ENCODE assay signal across 15 cellular contexts in genomic region chr20:49799698-49800097, GRCh38. TPM values are rescaled to one million over a fixed set of nuclear protein-coding genes. Genes with fewer than 3 reads are reported as not detected.
A peak's percentile ranks its signal among the peaks of the same experiment; 100 is the strongest.
DNase-seq lines count a peak whose midpoint lies in the region; ATAC-seq, FAIRE-seq and TF ChIP-seq lines count a peak whose summit lies in the region.
"Had no signal": no experiment of that assay in that cellular context is flagged by ENCODE, and none has a peak within 500 bp of the region (broad histone marks: within the 10 kb centered on the region; RNA-seq: fewer than 3 reads in every experiment).

No MANE protein-coding gene starts in this region.

- no peaks in the 10 kb centered on the region for H3K27me3 ChIP-seq in HepG2 (ENCODE audit: control insufficient read depth in 1 of 2, insufficient read depth in 2 of 2, low read length in 2 of 2)
- H3K27me3 ChIP-seq in right lobe of liver, result no peaks in the 10 kb centered on the region
- H3K27me3 ChIP-seq in K562 (ENCODE audit: control insufficient read depth in 2 of 2, insufficient read depth in 2 of 2, low read length in 2 of 2), result no peaks in the 10 kb centered on the region
- no peaks in the 10 kb centered on the region for H3K27me3 ChIP-seq in spleen (replicated peaks in 1 of 7)
- H3K27me3 ChIP-seq in suprapubic skin, result no peaks in the 10 kb centered on the region

- peak overlapping the region; percentile 9; the same call in 1 of the 2 replicates for H3K9ac ChIP-seq in HepG2 (ENCODE audit: insufficient read depth, low read depth, low read length)
- H3K9ac ChIP-seq in K562 (ENCODE audit: insufficient read depth in 1 of 2, low read depth in 2 of 2, low read length in 2 of 2), result no peak overlapping the region
- H3K9ac ChIP-seq: GM23248 had no signal

- no peak overlapping the region for H3K27ac ChIP-seq in HepG2 (ENCODE audit: extremely low read length, insufficient read depth, low read length)
- H3K27ac ChIP-seq in right lobe of liver, result no peak overlapping the region
- no peak overlapping the region for H3K27ac ChIP-seq in K562 (ENCODE audit: extremely low read depth, low read depth, low read length)
- H3K27ac ChIP-seq in spleen, result peak overlapping the region in 5 of 8 donors; percentile 29 to 79 (median 54)
- no peak overlapping the region for H3K27ac ChIP-seq in suprapubic skin
- H3K27ac ChIP-seq: GM23248 had no signal

- H4K20me1 ChIP-seq in HepG2 (ENCODE audit: insufficient read depth, low read length) (no peaks in the 10 kb centered on the region), K562 (replicated peaks; ENCODE audit: control insufficient read depth, insufficient read depth, low read length) (no peaks in the 10 kb centered on the region)

- no peak for TF ChIP-seq RAD21 in HepG2 (CRISPR knock-in tag; IDR thresholded peaks at IDR 0.05)
- TF ChIP-seq RAD21 in K562 (CRISPR knock-in tag; conservative IDR thresholded peaks at IDR 0.05 in 1 of 2, IDR thresholded peaks at IDR 0.05 in 1 of 2), result no peak

- TF ChIP-seq POLR2A in HepG2 (IDR thresholded peaks at IDR 0.05; ENCODE audit: insufficient read depth in 1 of 2, low read depth in 2 of 2, low read length in 2 of 2) (no peak), right lobe of liver (IDR thresholded peaks at IDR 0.05) (no peak), K562 (conservative IDR thresholded peaks at IDR 0.05) (no peak), spleen (IDR thresholded peaks at IDR 0.05) (no peak), suprapubic skin (IDR thresholded peaks at IDR 0.05) (no peak)

- peak in 1 of 2 experiments; percentile 72; a peak in 1 of 4 replicates for TF ChIP-seq EP300 in HepG2 (IDR thresholded peaks at IDR 0.05; ENCODE audit: low read depth in 2 of 2, low read length in 2 of 2)
- TF ChIP-seq EP300 in HepG2 (CRISPR knock-in tag; IDR thresholded peaks at IDR 0.05; ENCODE audit: borderline replicate concordance), result no peak
- TF ChIP-seq EP300 in K562 (IDR thresholded peaks at IDR 0.05; ENCODE audit: low read length), result no peak
- no peak for TF ChIP-seq EP300 in suprapubic skin (IDR thresholded peaks at IDR 0.05)

- CTCF ChIA-PET in HepG2 (lab: Yijun Ruan, JAX; ENCODE audit: low intra/inter-chr PET ratio, low total read pairs) (no interaction called here), K562 (lab: Yijun Ruan, JAX; ENCODE audit: low intra/inter-chr PET ratio) (no interaction called here)

- no peaks in the 10 kb centered on the region for H3K9me1 ChIP-seq in K562 (ENCODE audit: control insufficient read depth, insufficient read depth, low read length)

- TF ChIP-seq CTCF in HepG2 (CRISPR knock-in tag; IDR thresholded peaks at IDR 0.05) (no peak), right lobe of liver (IDR thresholded peaks at IDR 0.05) (no peak), K562 (IDR thresholded peaks at IDR 0.05 in 2 of 3, conservative IDR thresholded peaks at IDR 0.05 in 1 of 3; ENCODE audit: insufficient read depth in 2 of 3, low read depth in 1 of 3, low read length in 3 of 3) (no peak), spleen (IDR thresholded peaks at IDR 0.05 in 8 of 11, conservative IDR thresholded peaks at IDR 0.05 in 3 of 11) (no peak), suprapubic skin (IDR thresholded peaks at IDR 0.05) (no peak)

- intact Hi-C loops in HepG2 (cut with micrococcal nuclease; ENCODE audit: unreplicated experiment), result no loop called here
- intact Hi-C loops in right lobe of liver (cut with DNase I), result no loop called here
- intact Hi-C loops in K562 (cut with micrococcal nuclease), result no loop called here
- intact Hi-C loops in spleen (cut with DNase I; ENCODE audit: low total_unique reads), result no loop called here

- H2AFZ ChIP-seq in HepG2 (ENCODE audit: low read length) (peak overlapping the region; percentile 84), K562 (ENCODE audit: low read depth, low read length) (peak overlapping the region; percentile 41)
- H2AFZ ChIP-seq: GM23248 had no signal

- ATAC-seq in HepG2 (peak; percentile 64), right lobe of liver (no peak), K562 (no peak)

- DNase-seq in HepG2 (ENCODE audit: low spot score) (peak; percentile 56), right lobe of liver (no peak), MV-4-11 (lab: John Stamatoyannopoulos, UW) (peak; percentile 15), K562 (ENCODE audit: extremely low read depth in 1 of 4, low spot score in 3 of 4) (no peak), spleen (no peak), GM19239 (ENCODE audit: insufficient read length, low spot score) (no peak), suprapubic skin (ENCODE audit: low spot score in 2 of 2) (no peak), Ammon's horn (ENCODE audit: low spot score) (no peak)
- DNase-seq: ACHN; C1 segment of cervical spinal cord; CD4-positive, alpha-beta memory T cell; DND-41; GDM1; GM23248; H9 had no signal

- H3K9me3 ChIP-seq in HepG2 (ENCODE audit: low read length) (no peaks in the 10 kb centered on the region; the same call in 1 of the 2 replicates), right lobe of liver (no peaks in the 10 kb centered on the region), K562 (replicated peaks; ENCODE audit: control insufficient read depth, insufficient read depth, low read depth, low read length) (no peaks in the 10 kb centered on the region), spleen (no peaks in the 10 kb centered on the region), suprapubic skin (no peaks in the 10 kb centered on the region)

- BruUV-seq in HepG2 (replicated peaks; lab: Mats Ljungman, UMichigan) (no TSS peak), K562 (replicated peaks; lab: Mats Ljungman, UMichigan) (no TSS peak)

- 12% methylated on average over 8 of the region's 8 CpGs for WGBS in HepG2 (ENCODE audit: low lambda C conversion rate)
- WGBS in right lobe of liver (ENCODE audit: insufficient coverage, low coverage, low lambda C conversion rate, missing lambda C conversion rate), result 40% methylated on average over 8 of the region's 8 CpGs
- WGBS in K562 (ENCODE audit: insufficient coverage, low coverage, missing lambda C conversion rate), result 74% methylated on average over 8 of the region's 8 CpGs
- WGBS in spleen, 5 donors, result 83 to 90% (median 86%) methylated on average over 8 of the region's 8 CpGs
- 92% methylated on average over 8 of the region's 8 CpGs for WGBS in suprapubic skin

- FAIRE-seq in HepG2 (lab: Jason Lieb, UNC), result no peak
- no peak for FAIRE-seq in K562 (lab: Jason Lieb, UNC)
- no peak for FAIRE-seq in GM19239 (lab: Jason Lieb, UNC)

- H3K4me3 ChIP-seq in HepG2 (replicated peaks in 1 of 3; ENCODE audit: insufficient read depth in 1 of 3, low read depth in 2 of 3, low read length in 3 of 3), result peak overlapping the region in 2 of 3 experiments; percentile 21 to 39; a peak in 2 of 6 replicates
- no peak overlapping the region for H3K4me3 ChIP-seq in right lobe of liver
- no peak overlapping the region for H3K4me3 ChIP-seq in K562
- no peak overlapping the region for H3K4me3 ChIP-seq in spleen
- H3K4me3 ChIP-seq in suprapubic skin, result no peak overlapping the region
- H3K4me3 ChIP-seq: GM23248 had no signal

- H3K79me2 ChIP-seq in HepG2 (ENCODE audit: insufficient read depth, low read length) (no peaks in the 10 kb centered on the region), K562 (ENCODE audit: control insufficient read depth, insufficient read depth, low read length) (no peaks in the 10 kb centered on the region)

- POLR2A ChIA-PET in HepG2 (lab: Yijun Ruan, JAX), result interaction anchor here (0.5 to 3.5 kb wide), 2 partner anchors 12 to 78 kb away, joined by 5 to 20 read pairs; partner anchors contain the start of gene SLC9A8
- POLR2A ChIA-PET in K562 (lab: Yijun Ruan, JAX), result no interaction called here

- H3K4me2 ChIP-seq in HepG2 (ENCODE audit: low read depth, low read length) (peak overlapping the region; percentile 74), K562 (ENCODE audit: insufficient read depth, low read length) (no peak overlapping the region)

- H3K36me3 ChIP-seq in HepG2 (replicated peaks in 1 of 2; ENCODE audit: control insufficient read depth in 1 of 2, insufficient read depth in 2 of 2, low read length in 2 of 2), result no peaks in the 10 kb centered on the region
- no peaks in the 10 kb centered on the region for H3K36me3 ChIP-seq in right lobe of liver
- no peaks in the 10 kb centered on the region for H3K36me3 ChIP-seq in K562 (ENCODE audit: control insufficient read depth, insufficient read depth, low read length)
- H3K36me3 ChIP-seq in spleen, result no peaks in the 10 kb centered on the region
- no peaks in the 10 kb centered on the region for H3K36me3 ChIP-seq in suprapubic skin

- in situ Hi-C loops in HepG2 (cut with HindIII; ENCODE audit: extremely low pct_ligation_motif_present, low pct_unique_long_range_greater_than_20kb) (no loop called here), K562 (cut with MboI) (no loop called here)

- H3K4me1 ChIP-seq in HepG2 (ENCODE audit: insufficient read depth, low read length), result peaks cover 52% of the 10 kb centered on the region
- no peaks in the 10 kb centered on the region for H3K4me1 ChIP-seq in right lobe of liver
- H3K4me1 ChIP-seq in K562 (replicated peaks in 1 of 2; ENCODE audit: control insufficient read depth in 2 of 2, insufficient read depth in 2 of 2, low read length in 2 of 2), result peaks cover 3 to 5% of the 10 kb centered on the region in 2 experiments; a peak in 2 of 5 replicates
- H3K4me1 ChIP-seq in spleen, result peaks cover 11 to 55% (median 39%) of the 10 kb centered on the region in 6 donors
- peaks cover 2% of the 10 kb centered on the region for H3K4me1 ChIP-seq in suprapubic skin

RNA-seq across cellular contexts. Expression of gene SLC9A8, which starts 12.9 kb away (rescaled TPM):
- 2.6 and 7.4 TPM in 2 replicates for total RNA-seq in HepG2 (2016; rRNA removed; fragmentation: Illumina TruSeq; extraction: Trizol)
- 1.6 TPM in 2 replicates for total RNA-seq in HepG2 (2016; cell fraction: cytosol; rRNA removed; fragmentation: Illumina TruSeq; extraction: Trizol; ENCODE audit: low read depth)
- total RNA-seq in HepG2 (2016; cell fraction: insoluble cytoplasmic fraction; rRNA removed; fragmentation: Illumina TruSeq; extraction: Trizol), result 2.1 and 7.4 TPM in 2 replicates
- total RNA-seq in HepG2 (2016; cell fraction: membrane; rRNA removed; fragmentation: Illumina TruSeq; extraction: Trizol), result 2.2 and 2.6 TPM in 2 replicates
- total RNA-seq in HepG2 (2016; cell fraction: nucleus; rRNA removed; fragmentation: Illumina TruSeq; extraction: Trizol), result 13.8 and 19.0 TPM in 2 replicates
- 4.1 and 4.7 TPM in 2 replicates for polyA plus RNA-seq in HepG2 (2011; rRNA removed)
- 1.4 and 1.8 TPM in 2 replicates for polyA plus RNA-seq in HepG2 (2011; cell fraction: cytosol; rRNA removed)
- 17.3 and 20.8 TPM in 2 replicates for polyA plus RNA-seq in HepG2 (2011; cell fraction: nucleus; rRNA removed)
- polyA plus RNA-seq in HepG2 (2012), result 5.9 and 6.1 TPM in 2 replicates
- 0.68 and 0.75 TPM in 2 replicates for polyA plus RNA-seq in HepG2 (2016; cell fraction: cytosol; fragmentation: Illumina TruSeq; extraction: Trizol; ENCODE audit: low read depth)
- polyA plus RNA-seq in HepG2 (2016; cell fraction: insoluble cytoplasmic fraction; fragmentation: Illumina TruSeq; extraction: Trizol; ENCODE audit: low read depth), result 1.7 and 2.2 TPM in 2 replicates
- polyA plus RNA-seq in HepG2 (2016; cell fraction: membrane; fragmentation: Illumina TruSeq; extraction: Trizol; ENCODE audit: low read depth), result 1.2 and 1.5 TPM in 2 replicates
- polyA plus RNA-seq in HepG2 (2016; cell fraction: nucleus; fragmentation: Illumina TruSeq; extraction: Trizol; ENCODE audit: insufficient read depth, low read depth), result 21.2 and 22.1 TPM in 2 replicates
- polyA minus RNA-seq in HepG2 (2011; rRNA and poly(A)+ RNA removed; ENCODE audit: low replicate concordance), result 25.8 and 28.2 TPM in 2 replicates
- 0.88 and 2.2 TPM in 2 replicates for polyA minus RNA-seq in HepG2 (2011; cell fraction: cytosol; rRNA and poly(A)+ RNA removed)
- polyA minus RNA-seq in HepG2 (2011; cell fraction: nucleus; rRNA and poly(A)+ RNA removed), result 26.4 and 27.8 TPM in 2 replicates
- 10 to 100 TPM in 3 of 6 experiments, 1 to 10 TPM in 3; 6.8 to 10.6 (median 9.6) TPM for total RNA-seq in right lobe of liver
- total RNA-seq in K562 (2011; cell fraction: chromatin; rRNA removed; ENCODE audit: low replicate concordance), result 30.2 and 34.7 TPM in 2 replicates
- total RNA-seq in K562 (2011; cell fraction: nucleolus; rRNA removed), result 26.8 and 36.1 TPM in 2 replicates
- 19.1 and 25.0 TPM in 2 replicates for total RNA-seq in K562 (2011; cell fraction: nucleoplasm; rRNA removed)
- total RNA-seq in K562 (2014; rRNA removed), result 5.0 and 11.7 TPM in 2 replicates
- total RNA-seq in K562 (2014; rRNA removed; fragmentation: Illumina TruSeq; extraction: Trizol), result 4.9 and 5.9 TPM in 2 replicates
- total RNA-seq in K562 (2015; rRNA removed; fragmentation: Illumina TruSeq; extraction: Trizol), result 4.9 and 9.7 TPM in 2 replicates
- total RNA-seq in K562 (2021), result 8.0 and 8.8 TPM in 2 replicates
- polyA plus RNA-seq in K562 (2011; rRNA removed), result 2.9 and 4.4 TPM in 2 replicates
- 2.6 TPM in 2 replicates for polyA plus RNA-seq in K562 (2011; cell fraction: cytosol; rRNA removed)
- 16.6 and 24.2 TPM in 2 replicates for polyA plus RNA-seq in K562 (2011; cell fraction: nucleus; rRNA removed)
- 5.3 and 9.7 TPM in 2 replicates for polyA plus RNA-seq in K562 (2012)
- 5.7 and 6.3 TPM in 2 replicates for polyA plus RNA-seq in K562 (2014; fragmentation: Illumina TruSeq; extraction: Trizol)
- under 1 TPM; 0.56 to 0.76 TPM for polyA plus RNA-seq in K562 (2014; fragmentation: Nextera tagmentation; extraction: Ambion mirVana)
- 4.7 and 5.4 TPM in 2 replicates for polyA plus RNA-seq in K562 (2014; rRNA removed)
- 16.2 and 17.9 TPM in 2 replicates for polyA minus RNA-seq in K562 (2011; rRNA and poly(A)+ RNA removed)
- 1.8 and 3.2 TPM in 2 replicates for polyA minus RNA-seq in K562 (2011; cell fraction: cytosol; rRNA and poly(A)+ RNA removed)
- polyA minus RNA-seq in K562 (2011; cell fraction: nucleus; rRNA and poly(A)+ RNA removed), result 17.5 and 25.3 TPM in 2 replicates
- total RNA-seq in spleen, result 10 to 100 TPM; 15.9 to 35.3 (median 28.6) TPM
- 10 to 100 TPM in 1 of 3 donors, 1 to 10 TPM in 2; 4.6 to 11.9 (median 8.9) TPM for polyA plus RNA-seq in spleen
- total RNA-seq in suprapubic skin, result 10 to 100 TPM in 2 of 4 donors, 1 to 10 TPM in 2; 5.7 to 15.6 (median 9.2) TPM

Comparison
In these comparisons a context has a peak if more than half of its experiments do, and no peak if none do; other contexts are left out.
1. DNase-seq: peak in HepG2 (single experiment) and MV-4-11 (single experiment); none in right lobe of liver (0 of 3), K562 (0 of 4), spleen (single experiment), GM19239 (single experiment), suprapubic skin (0 of 2) and Ammon's horn (single experiment).
2. H3K4me3 ChIP-seq: peak in HepG2 (2 of 3); none in right lobe of liver (0 of 3), K562 (single experiment), spleen (0 of 8) and suprapubic skin (single experiment).
3. H3K27ac ChIP-seq: peak in spleen (5 of 8); none in HepG2 (single experiment), right lobe of liver (0 of 3), K562 (single experiment) and suprapubic skin (single experiment).
4. Of the 241 proteins assayed by ChIP-seq in both HepG2 and K562: peak only in HepG2: ADNP, ARID3A, ATF1, BCL6, BHLHE40, CEBPB and 27 more; only in K562: none; in both: none; in neither: 199; mixed calls (peak in some experiments, not most) for 9.